Comparison of ENCODE assay signal across 16 cellular contexts in genomic region chr17:15000661-15001060, GRCh38.
DNase-seq lines count a peak whose midpoint lies in the region; ATAC-seq and TF ChIP-seq lines count a peak whose summit lies in the region.
"Had no signal": no experiment of that assay in that cellular context is flagged by ENCODE, and none has a peak within 500 bp of the region (broad histone marks: within the 10 kb centered on the region; RNA-seq: fewer than 3 reads in every experiment).

No MANE protein-coding gene starts in this region.

- no peak overlapping the region for H3K27ac Mint-ChIP-seq in activated naive CD4-positive, alpha-beta T cell treated with anti-CD3 and anti-CD28 coated beads, Interleukin-2, amount 50 U/mL, for 72 hours
- no peak overlapping the region for H3K27ac Mint-ChIP-seq in stimulated activated naive CD8-positive, alpha-beta T cell treated with anti-CD3 and anti-CD28 coated beads, Interleukin-15, amount 100 ng/mL, for 72 hours
- H3K27ac Mint-ChIP-seq in naive thymus-derived CD8-positive, alpha-beta T cell, result no peak overlapping the region
- H3K27ac Mint-ChIP-seq: CD8-positive, alpha-beta memory T cell had no signal

- no peak overlapping the region for H3K4me3 ChIP-seq in epithelial cell of esophagus (ENCODE audit: low read length)
- H3K4me3 ChIP-seq: A549, BLaER1, HAP-1 had no signal

- TF ChIP-seq CTCF in RWPE1 (conservative IDR thresholded peaks at IDR 0.05; ENCODE audit: low read depth), result no peak
- TF ChIP-seq CTCF in epithelial cell of esophagus (IDR thresholded peaks at IDR 0.05; ENCODE audit: insufficient read depth, low read depth, low read length, missing control alignments), result no peak

- no peak for DNase-seq in activated naive CD4-positive, alpha-beta T cell treated with anti-CD3 and anti-CD28 coated beads, Interleukin-2, amount 50 U/mL, for 72 hours (ENCODE audit: low spot score in 2 of 2)
- no peak for DNase-seq in activated naive CD4-positive, alpha-beta T cell treated with Interleukin-2 at 50 U/mL for 16 hours
- DNase-seq in RWPE1 (ENCODE audit: low spot score) (peak; percentile 15), epithelial cell of esophagus (ENCODE audit: low read depth) (peak; percentile 30), AG08395 (ENCODE audit: low spot score) (no peak)
- DNase-seq in stimulated activated naive CD8-positive, alpha-beta T cell treated with anti-CD3 and anti-CD28 coated beads, Interleukin-15, amount 100 ng/mL, for 72 hours, result no peak
- no peak for DNase-seq in naive thymus-derived CD8-positive, alpha-beta T cell
- DNase-seq: AML-193; Caco-2; CD8-positive, alpha-beta memory T cell; DND-41; GF-D8 had no signal

- POLR2A ChIA-PET in RWPE1 (lab: Yijun Ruan, JAX; ENCODE audit: low non-redundant PET), result no interaction called here
- POLR2A ChIA-PET in naive thymus-derived CD8-positive, alpha-beta T cell (lab: Charles Lee), result no interaction called here

- no peak overlapping the region for H3K27ac ChIP-seq in RWPE1
- H3K27ac ChIP-seq: A549, BLaER1 had no signal

- peaks cover 18% of the 10 kb centered on the region for H3K27me3 Mint-ChIP-seq in stimulated activated naive CD8-positive, alpha-beta T cell treated with anti-CD3 and anti-CD28 coated beads, Interleukin-15, amount 100 ng/mL, for 72 hours
- H3K27me3 Mint-ChIP-seq in naive thymus-derived CD8-positive, alpha-beta T cell, result peaks cover 2 to 24% (median 9%) of the 10 kb centered on the region in 5 donors

- H3K4me3 Mint-ChIP-seq in stimulated activated naive CD8-positive, alpha-beta T cell treated with anti-CD3 and anti-CD28 coated beads, Interleukin-15, amount 100 ng/mL, for 72 hours, result no peak overlapping the region
- no peak overlapping the region for H3K4me3 Mint-ChIP-seq in naive thymus-derived CD8-positive, alpha-beta T cell
- H3K4me3 Mint-ChIP-seq: CD8-positive, alpha-beta memory T cell had no signal

- no peaks in the 10 kb centered on the region for H3K36me3 Mint-ChIP-seq in activated naive CD4-positive, alpha-beta T cell treated with anti-CD3 and anti-CD28 coated beads, Interleukin-2, amount 50 U/mL, for 72 hours
- no peaks in the 10 kb centered on the region for H3K36me3 Mint-ChIP-seq in naive thymus-derived CD8-positive, alpha-beta T cell
- H3K36me3 Mint-ChIP-seq: CD8-positive, alpha-beta memory T cell had no signal

- peaks cover 6 to 12% of the 10 kb centered on the region in 2 donors for H3K9me3 Mint-ChIP-seq in activated naive CD4-positive, alpha-beta T cell treated with anti-CD3 and anti-CD28 coated beads, Interleukin-2, amount 50 U/mL, for 72 hours
- H3K9me3 Mint-ChIP-seq in stimulated activated naive CD8-positive, alpha-beta T cell treated with anti-CD3 and anti-CD28 coated beads, Interleukin-15, amount 100 ng/mL, for 72 hours, result no peaks in the 10 kb centered on the region
- no peaks in the 10 kb centered on the region for H3K9me3 Mint-ChIP-seq in naive thymus-derived CD8-positive, alpha-beta T cell

- CTCF ChIA-PET in RWPE1 (lab: Yijun Ruan, JAX), result no interaction called here

- H3K4me1 Mint-ChIP-seq in stimulated activated naive CD8-positive, alpha-beta T cell treated with anti-CD3 and anti-CD28 coated beads, Interleukin-15, amount 100 ng/mL, for 72 hours, result no peaks in the 10 kb centered on the region
- no peaks in the 10 kb centered on the region for H3K4me1 Mint-ChIP-seq in naive thymus-derived CD8-positive, alpha-beta T cell
- H3K4me1 Mint-ChIP-seq: CD8-positive, alpha-beta memory T cell had no signal

- peak; percentile 63 to 87 for ATAC-seq in activated naive CD4-positive, alpha-beta T cell treated with anti-CD3 and anti-CD28 coated beads, Interleukin-2, amount 50 U/mL, for 72 hours
- peak; percentile 67 for ATAC-seq in stimulated activated naive CD8-positive, alpha-beta T cell treated with anti-CD3 and anti-CD28 coated beads, Interleukin-15, amount 100 ng/mL, for 72 hours
- no peak for ATAC-seq in naive thymus-derived CD8-positive, alpha-beta T cell
- ATAC-seq: A549, HepG2 had no signal

Comparison
In these comparisons a context has a peak if more than half of its experiments do, and no peak if none do; other contexts are left out.
1. ATAC-seq: peak in activated naive CD4-positive, alpha-beta T cell treated with anti-CD3 and anti-CD28 coated beads, Interleukin-2, amount 50 U/mL, for 72 hours (2 of 2) and stimulated activated naive CD8-positive, alpha-beta T cell treated with anti-CD3 and anti-CD28 coated beads, Interleukin-15, amount 100 ng/mL, for 72 hours (single experiment); none in naive thymus-derived CD8-positive, alpha-beta T cell (0 of 2).
2. DNase-seq: peak in RWPE1 (single experiment) and epithelial cell of esophagus (single experiment); none in activated naive CD4-positive, alpha-beta T cell treated with anti-CD3 and anti-CD28 coated beads, Interleukin-2, amount 50 U/mL, for 72 hours (0 of 2), activated naive CD4-positive, alpha-beta T cell treated with Interleukin-2 at 50 U/mL for 16 hours (single experiment), stimulated activated naive CD8-positive, alpha-beta T cell treated with anti-CD3 and anti-CD28 coated beads, Interleukin-15, amount 100 ng/mL, for 72 hours (0 of 2), AG08395 (single experiment) and naive thymus-derived CD8-positive, alpha-beta T cell (0 of 10).